3 cellular contexts compared by ENCODE assay signal in genomic region chr9:95912773-95913172, GRCh38.
A peak's percentile ranks its signal among the peaks of the same experiment; 100 is the strongest.
TF ChIP-seq lines count a peak whose summit lies in the region.

No MANE protein-coding gene starts in this region.

TF ChIP-seq in IMR-90, 13 proteins besides CTCF, POLR2A, EP300 and RAD21:
- TF ChIP-seq CEBPB (IDR thresholded peaks at IDR 0.05; ENCODE audit: low read depth, low read length) = peak; percentile 39; the same call in 1 of the 2 replicates
- TF ChIP-seq RCOR1 (IDR thresholded peaks at IDR 0.05; ENCODE audit: insufficient replicate concordance, low read length) = no peak
TF ChIP-seq in IMR-90: peak in this region for 1.

TF ChIP-seq in SK-N-SH treated with all-trans-retinoic acid at 6 μM for 48 hours, 23 proteins besides CTCF, POLR2A, EP300 and RAD21:
- TF ChIP-seq ZC3H10 (CRISPR knock-in tag; IDR thresholded peaks at IDR 0.05) = no peak
- no peak for TF ChIP-seq ARNTL (CRISPR knock-in tag; IDR thresholded peaks at IDR 0.05; ENCODE audit: borderline replicate concordance, low read depth)
- no peak for TF ChIP-seq SNAI2 (CRISPR knock-in tag; IDR thresholded peaks at IDR 0.05)
- no peak for TF ChIP-seq GLIS3 (CRISPR knock-in tag; IDR thresholded peaks at IDR 0.05)
- TF ChIP-seq ZNF8 (CRISPR knock-in tag; IDR thresholded peaks at IDR 0.05) = no peak
- TF ChIP-seq ISL1 (CRISPR knock-in tag; IDR thresholded peaks at IDR 0.05) = peak; percentile 80
TF ChIP-seq in SK-N-SH treated with all-trans-retinoic acid at 6 μM for 48 hours: peak in this region for 1.

TF ChIP-seq in HepG2, 621 proteins besides CTCF, POLR2A, EP300 and RAD21:
- TF ChIP-seq BRCA1 (CRISPR knock-in tag; IDR thresholded peaks at IDR 0.05) = no peak
- TF ChIP-seq CEBPB (IDR thresholded peaks at IDR 0.05; ENCODE audit: borderline replicate concordance, low read depth, low read length) = peak; percentile 44; the same call in 1 of the 2 replicates
